1 cellular context compared by ENCODE assay signal in the genomic region with DNA sequence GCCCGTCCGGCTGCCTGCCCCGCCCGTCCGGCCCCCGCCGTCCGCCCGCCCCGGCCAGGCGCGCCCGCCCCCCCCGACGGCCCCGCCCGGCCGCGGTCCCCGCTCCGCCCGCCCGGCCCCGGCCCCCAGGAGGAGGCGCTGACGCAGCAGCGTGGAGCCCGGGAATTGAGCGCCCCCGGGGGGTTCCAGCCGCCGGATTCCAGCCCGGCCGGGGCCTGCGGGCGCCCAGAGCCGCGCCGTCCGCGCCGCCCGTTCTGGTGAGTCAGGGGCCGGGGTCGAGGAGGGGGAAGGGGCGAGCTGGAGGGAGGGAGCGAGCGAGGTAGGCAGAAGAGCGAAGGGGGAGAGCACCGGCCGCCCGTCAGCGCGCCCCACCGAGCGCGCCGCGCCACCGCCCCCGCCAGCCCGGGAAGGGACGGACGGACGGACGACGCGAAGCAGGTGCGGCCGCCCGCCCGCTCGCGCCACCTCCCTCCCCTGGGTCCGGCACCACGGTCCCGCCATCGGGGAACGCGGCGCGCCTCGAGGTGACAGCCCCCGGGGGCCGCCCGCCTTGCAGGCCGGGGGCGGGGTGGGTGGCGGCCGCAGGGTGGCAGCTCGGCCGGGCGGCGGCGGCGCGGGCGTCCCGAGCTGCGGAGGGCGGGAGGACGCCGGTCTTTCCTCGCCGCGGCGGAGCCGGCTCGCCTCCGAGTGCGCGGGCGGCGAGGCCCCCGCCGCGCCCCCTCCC.
A peak's percentile ranks its signal among the peaks of the same experiment; 100 is the strongest.
TF ChIP-seq lines count a peak whose summit lies in the region.

No MANE protein-coding gene starts in this region.

TF ChIP-seq in GM12878, 131 proteins besides CTCF, POLR2A, EP300 and RAD21:
- TF ChIP-seq EGR1 (IDR thresholded peaks at IDR 0.05; ENCODE audit: borderline replicate concordance in 1 of 2, low read depth in 2 of 2, low read length in 2 of 2) (peak in 1 of 2 experiments; percentile 65; a peak in 2 of 3 replicates), DPF2 (IDR thresholded peaks at IDR 0.05) (peak; percentile 53; the same call in 1 of the 2 replicates), STAT3 (IDR thresholded peaks at IDR 0.05; ENCODE audit: low read depth, low read length) (no peak), GATAD2B (conservative IDR thresholded peaks at IDR 0.05; ENCODE audit: low read depth) (peak; percentile 70), BHLHE40 (IDR thresholded peaks at IDR 0.05; ENCODE audit: borderline replicate concordance in 1 of 2, low read depth in 2 of 2, low read length in 1 of 2) (peak in 1 of 2 experiments; percentile 45; a peak in 1 of 4 replicates), KAT2A (conservative IDR thresholded peaks at IDR 0.05; ENCODE audit: control insufficient read depth, low read depth, low read length) (no peak), CREB1 (IDR thresholded peaks at IDR 0.05; ENCODE audit: low read depth) (0 out of 2 replicates have a peak, but pooled peaks have one; percentile 2), RB1 (IDR thresholded peaks at IDR 0.05; ENCODE audit: borderline replicate concordance) (0 out of 2 replicates have a peak, but pooled peaks have one; percentile 46), TCF12 (IDR thresholded peaks at IDR 0.05; ENCODE audit: low read depth, low read length) (0 out of 2 replicates have a peak, but pooled peaks have one; percentile 8), SMARCA5 (IDR thresholded peaks at IDR 0.05) (0 out of 2 replicates have a peak, but pooled peaks have one; percentile 60), LARP7 (IDR thresholded peaks at IDR 0.05) (peak; percentile 76), TCF3 (IDR thresholded peaks at IDR 0.05; ENCODE audit: borderline replicate concordance, insufficient read depth, low read depth, low read length) (0 out of 2 replicates have a peak, but pooled peaks have one; percentile 2), IKZF1 (conservative IDR thresholded peaks at IDR 0.05) (peak; percentile 82)
- TF ChIP-seq, protein P1, sequence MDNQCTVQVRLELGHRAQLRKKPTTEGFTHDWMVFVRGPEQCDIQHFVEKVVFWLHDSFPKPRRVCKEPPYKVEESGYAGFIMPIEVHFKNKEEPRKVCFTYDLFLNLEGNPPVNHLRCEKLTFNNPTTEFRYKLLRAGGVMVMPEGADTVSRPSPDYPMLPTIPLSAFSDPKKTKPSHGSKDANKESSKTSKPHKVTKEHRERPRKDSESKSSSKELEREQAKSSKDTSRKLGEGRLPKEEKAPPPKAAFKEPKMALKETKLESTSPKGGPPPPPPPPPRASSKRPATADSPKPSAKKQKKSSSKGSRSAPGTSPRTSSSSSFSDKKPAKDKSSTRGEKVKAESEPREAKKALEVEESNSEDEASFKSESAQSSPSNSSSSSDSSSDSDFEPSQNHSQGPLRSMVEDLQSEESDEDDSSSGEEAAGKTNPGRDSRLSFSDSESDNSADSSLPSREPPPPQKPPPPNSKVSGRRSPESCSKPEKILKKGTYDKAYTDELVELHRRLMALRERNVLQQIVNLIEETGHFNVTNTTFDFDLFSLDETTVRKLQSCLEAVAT (IDR thresholded peaks at IDR 0.05), result no peak
- TF ChIP-seq, protein P2, sequence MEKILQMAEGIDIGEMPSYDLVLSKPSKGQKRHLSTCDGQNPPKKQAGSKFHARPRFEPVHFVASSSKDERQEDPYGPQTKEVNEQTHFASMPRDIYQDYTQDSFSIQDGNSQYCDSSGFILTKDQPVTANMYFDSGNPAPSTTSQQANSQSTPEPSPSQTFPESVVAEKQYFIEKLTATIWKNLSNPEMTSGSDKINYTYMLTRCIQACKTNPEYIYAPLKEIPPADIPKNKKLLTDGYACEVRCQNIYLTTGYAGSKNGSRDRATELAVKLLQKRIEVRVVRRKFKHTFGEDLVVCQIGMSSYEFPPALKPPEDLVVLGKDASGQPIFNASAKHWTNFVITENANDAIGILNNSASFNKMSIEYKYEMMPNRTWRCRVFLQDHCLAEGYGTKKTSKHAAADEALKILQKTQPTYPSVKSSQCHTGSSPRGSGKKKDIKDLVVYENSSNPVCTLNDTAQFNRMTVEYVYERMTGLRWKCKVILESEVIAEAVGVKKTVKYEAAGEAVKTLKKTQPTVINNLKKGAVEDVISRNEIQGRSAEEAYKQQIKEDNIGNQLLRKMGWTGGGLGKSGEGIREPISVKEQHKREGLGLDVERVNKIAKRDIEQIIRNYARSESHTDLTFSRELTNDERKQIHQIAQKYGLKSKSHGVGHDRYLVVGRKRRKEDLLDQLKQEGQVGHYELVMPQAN (conservative IDR thresholded peaks at IDR 0.05), result peak; percentile 69; the same call in 1 of the 2 replicates
- TF ChIP-seq, protein P3, sequence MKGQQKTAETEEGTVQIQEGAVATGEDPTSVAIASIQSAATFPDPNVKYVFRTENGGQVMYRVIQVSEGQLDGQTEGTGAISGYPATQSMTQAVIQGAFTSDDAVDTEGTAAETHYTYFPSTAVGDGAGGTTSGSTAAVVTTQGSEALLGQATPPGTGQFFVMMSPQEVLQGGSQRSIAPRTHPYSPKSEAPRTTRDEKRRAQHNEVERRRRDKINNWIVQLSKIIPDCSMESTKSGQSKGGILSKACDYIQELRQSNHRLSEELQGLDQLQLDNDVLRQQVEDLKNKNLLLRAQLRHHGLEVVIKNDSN (IDR thresholded peaks at IDR 0.05; ENCODE audit: borderline replicate concordance, extremely low read length, insufficient read depth, low read depth, low read length), result no peak
- TF ChIP-seq, protein P4, sequence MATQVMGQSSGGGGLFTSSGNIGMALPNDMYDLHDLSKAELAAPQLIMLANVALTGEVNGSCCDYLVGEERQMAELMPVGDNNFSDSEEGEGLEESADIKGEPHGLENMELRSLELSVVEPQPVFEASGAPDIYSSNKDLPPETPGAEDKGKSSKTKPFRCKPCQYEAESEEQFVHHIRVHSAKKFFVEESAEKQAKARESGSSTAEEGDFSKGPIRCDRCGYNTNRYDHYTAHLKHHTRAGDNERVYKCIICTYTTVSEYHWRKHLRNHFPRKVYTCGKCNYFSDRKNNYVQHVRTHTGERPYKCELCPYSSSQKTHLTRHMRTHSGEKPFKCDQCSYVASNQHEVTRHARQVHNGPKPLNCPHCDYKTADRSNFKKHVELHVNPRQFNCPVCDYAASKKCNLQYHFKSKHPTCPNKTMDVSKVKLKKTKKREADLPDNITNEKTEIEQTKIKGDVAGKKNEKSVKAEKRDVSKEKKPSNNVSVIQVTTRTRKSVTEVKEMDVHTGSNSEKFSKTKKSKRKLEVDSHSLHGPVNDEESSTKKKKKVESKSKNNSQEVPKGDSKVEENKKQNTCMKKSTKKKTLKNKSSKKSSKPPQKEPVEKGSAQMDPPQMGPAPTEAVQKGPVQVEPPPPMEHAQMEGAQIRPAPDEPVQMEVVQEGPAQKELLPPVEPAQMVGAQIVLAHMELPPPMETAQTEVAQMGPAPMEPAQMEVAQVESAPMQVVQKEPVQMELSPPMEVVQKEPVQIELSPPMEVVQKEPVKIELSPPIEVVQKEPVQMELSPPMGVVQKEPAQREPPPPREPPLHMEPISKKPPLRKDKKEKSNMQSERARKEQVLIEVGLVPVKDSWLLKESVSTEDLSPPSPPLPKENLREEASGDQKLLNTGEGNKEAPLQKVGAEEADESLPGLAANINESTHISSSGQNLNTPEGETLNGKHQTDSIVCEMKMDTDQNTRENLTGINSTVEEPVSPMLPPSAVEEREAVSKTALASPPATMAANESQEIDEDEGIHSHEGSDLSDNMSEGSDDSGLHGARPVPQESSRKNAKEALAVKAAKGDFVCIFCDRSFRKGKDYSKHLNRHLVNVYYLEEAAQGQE (IDR thresholded peaks at IDR 0.05; ENCODE audit: low read depth, low read length), result no peak
